Comparison of ENCODE assay signal across 18 cellular contexts in genomic region chr6:152343735-152344360, GRCh38.
"Had no signal": no experiment of that assay in that cellular context is flagged by ENCODE, and none has a peak within 500 bp of the region (broad histone marks: within the 10 kb centered on the region; RNA-seq: fewer than 3 reads in every experiment).

No MANE protein-coding gene starts in this region.

- H3K27me3 ChIP-seq: SJCRH30 had no signal

- ATAC-seq: SK-N-SH treated with all-trans-retinoic acid at 6 μM for 48 hours had no signal

- H3K4me3 ChIP-seq: SJCRH30 had no signal

- H3K27ac ChIP-seq: SJCRH30 had no signal

- H3K4me1 ChIP-seq: SJCRH30 had no signal

- H3K9me3 ChIP-seq: SJCRH30 had no signal

- DNase-seq: KBM-7, MV-4-11, NCI-H1048, NCI-H1105, NCI-H1417, NCI-H1436 treated with DMSO at 0.1 percent for 48 hours, NCI-H1694, NCI-H187 treated with DMSO at 0.1 percent for 48 hours, NCI-H2029 treated with DMSO at 0.1 percent for 48 hours, NCI-H2107, NCI-H2227 treated with DMSO at 0.1 percent for 48 hours, NCI-H524, NCI-H526 treated with DMSO at 0.1 percent for 48 hours, NCI-H774, RPMI8226, SHP77 treated with DMSO at 0.1 percent for 48 hours, SJCRH30 had no signal
